18 cellular contexts compared by ENCODE assay signal in the genomic region with DNA sequence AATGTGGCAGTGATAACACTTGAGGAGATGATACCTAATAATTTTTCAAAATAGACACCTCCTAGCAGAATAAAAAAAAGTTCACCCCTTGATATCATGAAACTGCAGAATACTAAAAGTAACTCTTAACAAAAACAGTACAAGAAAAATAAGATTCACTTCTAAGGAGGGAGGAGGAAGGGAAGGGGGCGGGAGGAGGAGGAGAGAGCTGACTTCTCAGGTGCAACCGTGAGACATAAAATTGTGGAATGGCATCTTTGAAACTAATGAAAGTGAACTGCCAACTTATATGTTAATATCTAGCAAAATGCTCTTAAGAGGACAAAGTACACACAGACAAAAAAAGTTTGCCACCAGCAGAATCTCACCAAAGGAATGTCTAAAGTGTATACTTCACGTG.
A peak's percentile ranks its signal among the peaks of the same experiment; 100 is the strongest.
DNase-seq lines count a peak whose midpoint lies in the region; ATAC-seq and TF ChIP-seq lines count a peak whose summit lies in the region.
"Had no signal": no experiment of that assay in that cellular context is flagged by ENCODE, and none has a peak within 500 bp of the region (broad histone marks: within the 10 kb centered on the region; RNA-seq: fewer than 3 reads in every experiment).

No MANE protein-coding gene starts in this region.

- H3K18ac ChIP-seq in mesendoderm (ENCODE audit: low read length), result no peak overlapping the region

- no peak overlapping the region for H4K5ac ChIP-seq in mesendoderm (ENCODE audit: low read length)

- H3K79me2 ChIP-seq in neural progenitor cell (ENCODE audit: low read depth), result no peaks in the 10 kb centered on the region
- no peaks in the 10 kb centered on the region for H3K79me2 ChIP-seq in mesendoderm (ENCODE audit: control insufficient read depth, insufficient read depth, low read length)

- no peak for TF ChIP-seq CTCF in mesothelial cell of epicardium (IDR thresholded peaks at IDR 0.05; ENCODE audit: unreplicated experiment)
- no peak for TF ChIP-seq CTCF in neural progenitor cell (IDR thresholded peaks at IDR 0.05)

- no peaks in the 10 kb centered on the region for H4K20me1 ChIP-seq in neural progenitor cell (ENCODE audit: low read depth)

- DNase-seq in mesothelial cell of epicardium (ENCODE audit: low spot score in 2 of 2, unreplicated experiment in 2 of 2) (no peak), neural progenitor cell (ENCODE audit: low spot score) (no peak), mesendoderm (no peak)
- no peak for DNase-seq in activated effector memory CD4-positive, alpha-beta T cell treated with Interleukin-2 at 50 U/mL for 16 hours
- DNase-seq: ACHN; AML-193; CD4-positive, alpha-beta T cell; DMS153; DMS79; GDM1; GOT3; H7; HFFc6 had no signal

- no CpG with 5 or more reads among the region's 3 CpGs for WGBS in mesendoderm (ENCODE audit: extremely low coverage, insufficient coverage, low lambda C conversion rate)

- H3K4me2 ChIP-seq in neural progenitor cell (no peak overlapping the region), mesendoderm (ENCODE audit: low read length) (no peak overlapping the region)

- H3K36me3 ChIP-seq in neural progenitor cell (no peaks in the 10 kb centered on the region), mesendoderm (ENCODE audit: control insufficient read depth, insufficient read depth, low read length) (no peaks in the 10 kb centered on the region)

- H3K27ac ChIP-seq in neural progenitor cell, result peak overlapping the region; percentile 27
- no peak overlapping the region for H3K27ac ChIP-seq in mesendoderm (ENCODE audit: low read depth, low read length)
- H3K27ac ChIP-seq: C4-2B had no signal

- no peak overlapping the region for H2AK5ac ChIP-seq in mesendoderm (ENCODE audit: low read length)

- peaks cover 44% of the 10 kb centered on the region for H3K36me3 Mint-ChIP-seq in activated T-helper 17 cell treated with anti-CD3 and anti-CD28 coated beads, Interleukin-2, amount 50 U/mL, for 72 hours (ENCODE audit: low read depth)
- H3K36me3 Mint-ChIP-seq in mesothelial cell of epicardium (peaks cover 29% of the 10 kb centered on the region), neural progenitor cell (peaks cover 10% of the 10 kb centered on the region)

- H3K4me3 Mint-ChIP-seq in activated T-helper 17 cell treated with anti-CD3 and anti-CD28 coated beads, Interleukin-2, amount 50 U/mL, for 72 hours, result no peak overlapping the region
- no peak overlapping the region for H3K4me3 Mint-ChIP-seq in mesothelial cell of epicardium
- no peak overlapping the region for H3K4me3 Mint-ChIP-seq in neural progenitor cell
- H3K4me3 Mint-ChIP-seq: CD4-positive, alpha-beta T cell; HFFc6 had no signal

- H2BK15ac ChIP-seq in mesendoderm (replicated peaks; ENCODE audit: low read depth), result no peak overlapping the region

- H2BK5ac ChIP-seq in mesendoderm (ENCODE audit: low read length), result no peak overlapping the region

- H3K4me1 Mint-ChIP-seq in activated T-helper 17 cell treated with anti-CD3 and anti-CD28 coated beads, Interleukin-2, amount 50 U/mL, for 72 hours, result no peaks in the 10 kb centered on the region
- H3K4me1 Mint-ChIP-seq in mesothelial cell of epicardium (no peaks in the 10 kb centered on the region), neural progenitor cell (peaks cover 5% of the 10 kb centered on the region)

- H3K9ac ChIP-seq in neural progenitor cell (no peak overlapping the region), mesendoderm (ENCODE audit: low read length) (no peak overlapping the region)

- no peak for ATAC-seq in activated T-helper 17 cell treated with anti-CD3 and anti-CD28 coated beads, Interleukin-2, amount 50 U/mL, for 72 hours (replicated peaks)
- ATAC-seq in GM19328 (IDR thresholded peaks at IDR 0.05; ENCODE audit: unreplicated experiment) (no peak), HG03039 (IDR thresholded peaks at IDR 0.05; ENCODE audit: unreplicated experiment) (no peak)
- ATAC-seq: HCT116 had no signal

- no peaks in the 10 kb centered on the region for H3K9me3 Mint-ChIP-seq in activated T-helper 17 cell treated with anti-CD3 and anti-CD28 coated beads, Interleukin-2, amount 50 U/mL, for 72 hours
- H3K9me3 Mint-ChIP-seq in mesothelial cell of epicardium (no peaks in the 10 kb centered on the region), neural progenitor cell (no peaks in the 10 kb centered on the region)
- H3K9me3 Mint-ChIP-seq: CD4-positive, alpha-beta T cell; HFFc6 had no signal

- H3K23ac ChIP-seq in mesendoderm (ENCODE audit: low read length), result no peak overlapping the region

- H3K27me3 Mint-ChIP-seq in activated T-helper 17 cell treated with anti-CD3 and anti-CD28 coated beads, Interleukin-2, amount 50 U/mL, for 72 hours, result no peaks in the 10 kb centered on the region
- H3K27me3 Mint-ChIP-seq in mesothelial cell of epicardium (ENCODE audit: low read depth) (no peaks in the 10 kb centered on the region), neural progenitor cell (ENCODE audit: insufficient read depth, low read depth) (no peaks in the 10 kb centered on the region)

- no peaks in the 10 kb centered on the region for H3K27me3 ChIP-seq in neural progenitor cell
- H3K27me3 ChIP-seq in mesendoderm (ENCODE audit: insufficient read depth, low read length, poor library complexity), result no peaks in the 10 kb centered on the region

- H3K79me1 ChIP-seq in mesendoderm (ENCODE audit: low read length), result no peaks in the 10 kb centered on the region

- H4K8ac ChIP-seq in mesendoderm (ENCODE audit: low read depth, low read length), result no peak overlapping the region

- H2BK120ac ChIP-seq in mesendoderm (ENCODE audit: low read depth, low read length), result no peak overlapping the region

- H3K9me3 ChIP-seq in neural progenitor cell (ENCODE audit: low read depth), result no peaks in the 10 kb centered on the region

- H3K4me1 ChIP-seq in neural progenitor cell, result no peaks in the 10 kb centered on the region
- H3K4me1 ChIP-seq in mesendoderm (ENCODE audit: control insufficient read depth, low read depth, low read length), result no peaks in the 10 kb centered on the region

- H3K4ac ChIP-seq in mesendoderm (ENCODE audit: low read depth, low read length), result no peak overlapping the region

- H2AFZ ChIP-seq in neural progenitor cell (replicated peaks), result no peak overlapping the region

- no peaks in the 10 kb centered on the region for H3F3A ChIP-seq in neural progenitor cell (ENCODE audit: low read depth)

- peak overlapping the region; percentile 8 for H3K27ac Mint-ChIP-seq in activated T-helper 17 cell treated with anti-CD3 and anti-CD28 coated beads, Interleukin-2, amount 50 U/mL, for 72 hours
- H3K27ac Mint-ChIP-seq in mesothelial cell of epicardium, result peak overlapping the region; percentile 59
- no peak overlapping the region for H3K27ac Mint-ChIP-seq in neural progenitor cell
- H3K27ac Mint-ChIP-seq: CD4-positive, alpha-beta T cell had no signal

- H3K4me3 ChIP-seq in neural progenitor cell, result no peak overlapping the region
- H3K4me3 ChIP-seq in mesendoderm (ENCODE audit: low read length), result no peak overlapping the region

- no peak overlapping the region for H3K56ac ChIP-seq in mesendoderm (ENCODE audit: low read length)
